ENCODE assay signal across 1 cellular context in genomic region chr11:124889692-124890091, GRCh38.
TF ChIP-seq lines count a peak whose summit lies in the region.

No MANE protein-coding gene starts in this region.

TF ChIP-seq in SK-N-SH, 30 proteins besides CTCF, POLR2A, EP300 and RAD21 (continued from another document):
- no peak for TF ChIP-seq REST (IDR thresholded peaks at IDR 0.05; ENCODE audit: low read depth, low read length)
- no peak for TF ChIP-seq POLR2AphosphoS5 (IDR thresholded peaks at IDR 0.05; ENCODE audit: low read depth, low read length)
- no peak for TF ChIP-seq YY1 (IDR thresholded peaks at IDR 0.05; ENCODE audit: low read depth)
- no peak for TF ChIP-seq ELF1 (IDR thresholded peaks at IDR 0.05)
- no peak for TF ChIP-seq FOSL2 (IDR thresholded peaks at IDR 0.05; ENCODE audit: borderline replicate concordance, low read depth)
- no peak for TF ChIP-seq NRF1 (IDR thresholded peaks at IDR 0.05; ENCODE audit: low read depth, low read length)
- no peak for TF ChIP-seq SMC3 (IDR thresholded peaks at IDR 0.05; ENCODE audit: low read depth, low read length)
- TF ChIP-seq JUND (IDR thresholded peaks at IDR 0.05): no peak
